1 cellular context compared by ENCODE assay signal in genomic region chrX:107628662-107629532, GRCh38.
TF ChIP-seq lines count a peak whose summit lies in the region.

No MANE protein-coding gene starts in this region.

TF ChIP-seq in HepG2, 621 proteins besides CTCF, POLR2A, EP300 and RAD21 (continued from another document and continues in another):
- TF ChIP-seq SSRP1 (CRISPR knock-in tag; IDR thresholded peaks at IDR 0.05) (no peak), PHF8 (CRISPR knock-in tag; IDR thresholded peaks at IDR 0.05) (peak; percentile 45; the same call in 1 of the 2 replicates), ZNF18 (CRISPR knock-in tag; IDR thresholded peaks at IDR 0.05; ENCODE audit: insufficient replicate concordance) (no peak), MLLT10 (CRISPR knock-in tag; IDR thresholded peaks at IDR 0.05) (no peak), YEATS4 (CRISPR knock-in tag; IDR thresholded peaks at IDR 0.05; ENCODE audit: borderline replicate concordance) (0 out of 2 replicates have a peak, but pooled peaks have one; percentile 15), AHDC1 (CRISPR knock-in tag; IDR thresholded peaks at IDR 0.05; ENCODE audit: borderline replicate concordance) (no peak), MXD4 (CRISPR knock-in tag; IDR thresholded peaks at IDR 0.05) (peak; percentile 16; the same call in 1 of the 2 replicates), ZBTB26 (CRISPR knock-in tag; IDR thresholded peaks at IDR 0.05; ENCODE audit: borderline replicate concordance) (no peak), MED1 (CRISPR knock-in tag; IDR thresholded peaks at IDR 0.05) (no peak), MYPOP (CRISPR knock-in tag; IDR thresholded peaks at IDR 0.05) (no peak), ZNF850 (CRISPR knock-in tag; conservative IDR thresholded peaks at IDR 0.05) (no peak), KDM5B (CRISPR knock-in tag; IDR thresholded peaks at IDR 0.05; ENCODE audit: borderline replicate concordance) (0 out of 2 replicates have a peak, but pooled peaks have one; percentile 35), HBP1 (CRISPR knock-in tag; IDR thresholded peaks at IDR 0.05; ENCODE audit: low read depth) (no peak), ZBTB20 (CRISPR knock-in tag; IDR thresholded peaks at IDR 0.05; ENCODE audit: borderline replicate concordance, low read depth) (no peak), ZFP37 (CRISPR knock-in tag; IDR thresholded peaks at IDR 0.05; ENCODE audit: borderline replicate concordance) (no peak), ZMAT3 (CRISPR knock-in tag; conservative IDR thresholded peaks at IDR 0.05) (no peak), ZNF562 (CRISPR knock-in tag; IDR thresholded peaks at IDR 0.05; ENCODE audit: borderline replicate concordance) (no peak), SPEN (CRISPR knock-in tag; IDR thresholded peaks at IDR 0.05; ENCODE audit: low read depth) (no peak), AGO1 (IDR thresholded peaks at IDR 0.05; ENCODE audit: low read depth, low read length, poor library complexity, severe bottlenecking) (no peak), ZNF687 (CRISPR knock-in tag; IDR thresholded peaks at IDR 0.05) (peak; percentile 60), TP53 (CRISPR knock-in tag; conservative IDR thresholded peaks at IDR 0.05) (no peak), ZNF331 (CRISPR knock-in tag; IDR thresholded peaks at IDR 0.05) (0 out of 2 replicates have a peak, but pooled peaks have one; percentile 22), ZNF263 (CRISPR knock-in tag; IDR thresholded peaks at IDR 0.05) (no peak), POLR2G (IDR thresholded peaks at IDR 0.05; ENCODE audit: low read depth, low read length) (0 out of 2 replicates have a peak, but pooled peaks have one; percentile 13), ZNF616 (CRISPR knock-in tag; IDR thresholded peaks at IDR 0.05; ENCODE audit: low read depth) (no peak), CBX1 (IDR thresholded peaks at IDR 0.05; ENCODE audit: low read depth) (no peak), ZNF670 (CRISPR knock-in tag; IDR thresholded peaks at IDR 0.05; ENCODE audit: borderline replicate concordance) (no peak), ZNF501 (CRISPR knock-in tag; IDR thresholded peaks at IDR 0.05) (peak; percentile 37; the same call in 1 of the 2 replicates), CBX2 (IDR thresholded peaks at IDR 0.05; ENCODE audit: low read depth, low read length) (no peak), CBX2 (CRISPR knock-in tag; IDR thresholded peaks at IDR 0.05; ENCODE audit: low read depth) (no peak), MED13 (CRISPR knock-in tag; IDR thresholded peaks at IDR 0.05) (no peak), ZNF788 (CRISPR knock-in tag; IDR thresholded peaks at IDR 0.05; ENCODE audit: borderline replicate concordance) (no peak), EEA1 (CRISPR knock-in tag; IDR thresholded peaks at IDR 0.05; ENCODE audit: borderline replicate concordance) (no peak)
- TF ChIP-seq, protein P1, sequence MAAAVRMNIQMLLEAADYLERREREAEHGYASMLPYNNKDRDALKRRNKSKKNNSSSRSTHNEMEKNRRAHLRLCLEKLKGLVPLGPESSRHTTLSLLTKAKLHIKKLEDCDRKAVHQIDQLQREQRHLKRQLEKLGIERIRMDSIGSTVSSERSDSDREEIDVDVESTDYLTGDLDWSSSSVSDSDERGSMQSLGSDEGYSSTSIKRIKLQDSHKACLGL (CRISPR knock-in tag; IDR thresholded peaks at IDR 0.05): peak; percentile 42; the same call in 1 of the 2 replicates
- TF ChIP-seq, protein P2, sequence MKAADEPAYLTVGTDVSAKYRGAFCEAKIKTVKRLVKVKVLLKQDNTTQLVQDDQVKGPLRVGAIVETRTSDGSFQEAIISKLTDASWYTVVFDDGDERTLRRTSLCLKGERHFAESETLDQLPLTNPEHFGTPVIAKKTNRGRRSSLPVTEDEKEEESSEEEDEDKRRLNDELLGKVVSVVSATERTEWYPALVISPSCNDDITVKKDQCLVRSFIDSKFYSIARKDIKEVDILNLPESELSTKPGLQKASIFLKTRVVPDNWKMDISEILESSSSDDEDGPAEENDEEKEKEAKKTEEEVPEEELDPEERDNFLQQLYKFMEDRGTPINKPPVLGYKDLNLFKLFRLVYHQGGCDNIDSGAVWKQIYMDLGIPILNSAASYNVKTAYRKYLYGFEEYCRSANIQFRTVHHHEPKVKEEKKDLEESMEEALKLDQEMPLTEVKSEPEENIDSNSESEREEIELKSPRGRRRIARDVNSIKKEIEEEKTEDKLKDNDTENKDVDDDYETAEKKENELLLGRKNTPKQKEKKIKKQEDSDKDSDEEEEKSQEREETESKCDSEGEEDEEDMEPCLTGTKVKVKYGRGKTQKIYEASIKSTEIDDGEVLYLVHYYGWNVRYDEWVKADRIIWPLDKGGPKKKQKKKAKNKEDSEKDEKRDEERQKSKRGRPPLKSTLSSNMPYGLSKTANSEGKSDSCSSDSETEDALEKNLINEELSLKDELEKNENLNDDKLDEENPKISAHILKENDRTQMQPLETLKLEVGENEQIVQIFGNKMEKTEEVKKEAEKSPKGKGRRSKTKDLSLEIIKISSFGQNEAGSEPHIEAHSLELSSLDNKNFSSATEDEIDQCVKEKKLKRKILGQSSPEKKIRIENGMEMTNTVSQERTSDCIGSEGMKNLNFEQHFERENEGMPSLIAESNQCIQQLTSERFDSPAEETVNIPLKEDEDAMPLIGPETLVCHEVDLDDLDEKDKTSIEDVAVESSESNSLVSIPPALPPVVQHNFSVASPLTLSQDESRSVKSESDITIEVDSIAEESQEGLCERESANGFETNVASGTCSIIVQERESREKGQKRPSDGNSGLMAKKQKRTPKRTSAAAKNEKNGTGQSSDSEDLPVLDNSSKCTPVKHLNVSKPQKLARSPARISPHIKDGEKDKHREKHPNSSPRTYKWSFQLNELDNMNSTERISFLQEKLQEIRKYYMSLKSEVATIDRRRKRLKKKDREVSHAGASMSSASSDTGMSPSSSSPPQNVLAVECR (CRISPR knock-in tag; IDR thresholded peaks at IDR 0.05; ENCODE audit: borderline replicate concordance): peak; percentile 26; the same call in 1 of the 2 replicates
- TF ChIP-seq, protein P3, sequence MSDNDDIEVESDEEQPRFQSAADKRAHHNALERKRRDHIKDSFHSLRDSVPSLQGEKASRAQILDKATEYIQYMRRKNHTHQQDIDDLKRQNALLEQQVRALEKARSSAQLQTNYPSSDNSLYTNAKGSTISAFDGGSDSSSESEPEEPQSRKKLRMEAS (IDR thresholded peaks at IDR 0.05): peak; percentile 48; the same call in 1 of the 2 replicates
- TF ChIP-seq, protein P4, sequence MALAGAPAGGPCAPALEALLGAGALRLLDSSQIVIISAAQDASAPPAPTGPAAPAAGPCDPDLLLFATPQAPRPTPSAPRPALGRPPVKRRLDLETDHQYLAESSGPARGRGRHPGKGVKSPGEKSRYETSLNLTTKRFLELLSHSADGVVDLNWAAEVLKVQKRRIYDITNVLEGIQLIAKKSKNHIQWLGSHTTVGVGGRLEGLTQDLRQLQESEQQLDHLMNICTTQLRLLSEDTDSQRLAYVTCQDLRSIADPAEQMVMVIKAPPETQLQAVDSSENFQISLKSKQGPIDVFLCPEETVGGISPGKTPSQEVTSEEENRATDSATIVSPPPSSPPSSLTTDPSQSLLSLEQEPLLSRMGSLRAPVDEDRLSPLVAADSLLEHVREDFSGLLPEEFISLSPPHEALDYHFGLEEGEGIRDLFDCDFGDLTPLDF (CRISPR knock-in tag; IDR thresholded peaks at IDR 0.05): no peak
